In the genomic region with DNA sequence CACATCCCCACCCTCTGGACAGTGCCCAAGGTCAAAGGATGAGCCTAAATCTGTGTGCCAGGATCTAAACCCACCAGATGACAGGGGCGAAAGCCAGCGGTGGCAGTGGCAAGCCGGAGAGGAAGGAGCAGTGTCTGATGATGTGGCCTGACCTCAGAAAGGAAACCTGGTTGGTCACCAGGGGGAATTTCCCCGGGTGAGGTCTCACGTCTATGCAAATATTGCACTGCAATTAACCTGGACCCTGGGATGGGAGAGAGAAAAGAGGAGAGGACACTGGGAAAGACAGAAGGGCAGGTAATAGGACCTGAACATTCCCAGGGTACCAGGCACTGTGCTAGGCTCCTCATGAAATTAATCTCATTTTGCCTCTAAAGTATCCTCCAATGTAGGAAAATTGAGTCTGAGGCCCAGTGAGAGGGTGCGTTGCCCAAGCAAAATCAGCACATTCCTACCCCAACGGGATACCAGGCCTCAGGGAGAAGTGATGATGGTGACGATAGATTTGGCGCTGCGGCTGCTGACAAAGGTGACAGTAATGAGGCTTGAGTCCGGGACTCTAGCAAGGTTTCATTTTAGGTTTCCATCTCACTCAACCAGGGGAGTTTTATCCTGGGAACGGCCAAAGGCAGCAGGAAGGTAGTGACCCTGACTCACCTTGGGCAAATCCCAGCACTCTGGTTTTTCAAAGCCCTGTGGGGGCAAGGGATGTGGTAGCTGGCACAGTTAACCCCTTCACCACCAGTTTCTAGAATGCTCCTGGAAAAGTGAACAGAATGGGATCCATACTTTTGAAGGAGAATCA, we compare ENCODE assay signal across 8 cellular contexts. TPM values are rescaled to one million over a fixed set of nuclear protein-coding genes. Genes with fewer than 3 reads are reported as not detected.
DNase-seq lines count a peak whose midpoint lies in the region; ATAC-seq and TF ChIP-seq lines count a peak whose summit lies in the region.

No MANE protein-coding gene starts in this region.

- TF ChIP-seq CTCF in Peyer's patch (IDR thresholded peaks at IDR 0.05): no peak
- TF ChIP-seq CTCF in vagina (IDR thresholded peaks at IDR 0.05): no peak

- H3K9me3 ChIP-seq in Peyer's patch: no peaks in the 10 kb centered on the region
- no peaks in the 10 kb centered on the region for H3K9me3 ChIP-seq in mucosa of stomach (ENCODE audit: control insufficient read depth, low read length)
- no peaks in the 10 kb centered on the region for H3K9me3 ChIP-seq in vagina

- peak overlapping the region; percentile 61 to 98 (median 88) for H3K27ac ChIP-seq in Peyer's patch
- H3K27ac ChIP-seq in vagina: peak overlapping the region; percentile 59

- peak; percentile 78 for ATAC-seq in GM18511 (IDR thresholded peaks at IDR 0.05; ENCODE audit: unreplicated experiment)
- peak; percentile 83 for ATAC-seq in HG02642 (IDR thresholded peaks at IDR 0.05; ENCODE audit: poor library complexity, unreplicated experiment)

- H3K36me3 ChIP-seq in Peyer's patch (no peaks in the 10 kb centered on the region), mucosa of stomach (ENCODE audit: control insufficient read depth, insufficient read depth, low read length) (no peaks in the 10 kb centered on the region), vagina (no peaks in the 10 kb centered on the region)

- peak overlapping the region; percentile 58 for H3K9ac ChIP-seq in mucosa of stomach (ENCODE audit: low read length)

- H3K4me3 ChIP-seq in Peyer's patch: peak overlapping the region in 1 of 4 donors; percentile 27
- no peak overlapping the region for H3K4me3 ChIP-seq in mucosa of stomach (ENCODE audit: low read length)
- H3K4me3 ChIP-seq in vagina: no peak overlapping the region

- intact Hi-C loops in vagina (cut with DNase I): no loop called here

- TF ChIP-seq POLR2A in Peyer's patch (IDR thresholded peaks at IDR 0.05) (no peak), vagina (IDR thresholded peaks at IDR 0.05) (no peak)

- DNase-seq in Peyer's patch: peak; percentile 54 to 85 (median 67)
- DNase-seq in amniotic epithelial cell (ENCODE audit: low read depth): peak; percentile 28
- DNase-seq in vagina (ENCODE audit: extremely low spot score in 2 of 2): no peak
- DNase-seq in foreskin melanocyte: no peak
- no peak for DNase-seq in KBM-7

- in situ Hi-C loops in KBM-7 (cut with MboI; ENCODE audit: low pct_unique_long_range_greater_than_20kb, low sequenced_read_pairs): no loop called here

- H3K27me3 ChIP-seq in Peyer's patch (no peaks in the 10 kb centered on the region), mucosa of stomach (ENCODE audit: control insufficient read depth, insufficient read depth, low read length) (no peaks in the 10 kb centered on the region), vagina (no peaks in the 10 kb centered on the region)

- peaks cover 16 to 62% (median 34%) of the 10 kb centered on the region in 4 donors for H3K4me1 ChIP-seq in Peyer's patch
- peaks cover 47% of the 10 kb centered on the region for H3K4me1 ChIP-seq in mucosa of stomach (ENCODE audit: control insufficient read depth, insufficient read depth, low read length)
- H3K4me1 ChIP-seq in vagina: peaks cover 45% of the 10 kb centered on the region

RNA-seq across cellular contexts. Expression of gene TNIP1, which starts 13.4 kb away (rescaled TPM):
- total RNA-seq in Peyer's patch (100 to 1,000 TPM; 191 to 352 (median 266) TPM), vagina (92.6 TPM)

Comparison
In these comparisons a context has a peak if more than half of its experiments do, and no peak if none do; other contexts are left out.
1. DNase-seq: peak in Peyer's patch (3 of 3) and amniotic epithelial cell (single experiment); none in vagina (0 of 2), foreskin melanocyte (single experiment) and KBM-7 (single experiment).